8 cellular contexts compared by ENCODE assay signal in the genomic region with DNA sequence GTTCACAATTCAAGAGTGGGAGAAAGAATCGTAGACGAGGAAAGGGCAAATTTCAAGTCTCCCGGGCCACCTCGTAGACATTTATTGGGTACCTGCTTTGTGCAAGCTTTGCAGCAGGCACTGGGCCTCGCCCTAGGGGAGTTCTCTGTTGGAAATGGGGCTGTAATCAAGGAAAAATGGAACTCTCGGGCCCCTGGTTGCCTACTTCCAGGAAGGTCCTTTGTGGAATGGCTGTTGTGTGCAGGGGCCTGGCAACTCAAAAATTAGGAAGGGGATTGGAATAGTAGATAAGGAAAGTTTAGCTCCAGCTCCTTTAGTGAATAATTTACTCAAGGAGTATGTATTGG. TPM values are rescaled to one million over a fixed set of nuclear protein-coding genes. Genes with fewer than 3 reads are reported as not detected.
DNase-seq lines count a peak whose midpoint lies in the region; ATAC-seq and TF ChIP-seq lines count a peak whose summit lies in the region.

No MANE protein-coding gene starts in this region.

- no peaks in the 10 kb centered on the region for H3K9me3 ChIP-seq in T-helper 17 cell (ENCODE audit: control insufficient read depth, low read length, poor library complexity, severe bottlenecking)

- H3K36me3 ChIP-seq in GM06990 (ENCODE audit: control insufficient read depth, insufficient read depth, low read length) (peaks cover 17% of the 10 kb centered on the region), rectal smooth muscle tissue (ENCODE audit: control insufficient read depth, insufficient read depth, low read length) (peaks cover 9% of the 10 kb centered on the region)

- no peaks in the 10 kb centered on the region for H3K27me3 Mint-ChIP-seq in T-helper 17 cell

- H3K9ac ChIP-seq in rectal smooth muscle tissue (ENCODE audit: low read length) = peak overlapping the region; percentile 38

- H3K36me3 Mint-ChIP-seq in T-helper 17 cell (ENCODE audit: low read depth) = peaks cover 12% of the 10 kb centered on the region

- peak overlapping the region; percentile 99 for H3K27ac Mint-ChIP-seq in T-helper 17 cell

- peaks cover 18% of the 10 kb centered on the region for H3K4me1 ChIP-seq in rectal smooth muscle tissue (ENCODE audit: control insufficient read depth, insufficient read depth, low read length)

- DNase-seq in GM06990 (ENCODE audit: extremely low read depth, insufficient read length) = no peak
- no peak for DNase-seq in T-helper 17 cell
- DNase-seq in foreskin fibroblast = no peak
- DNase-seq in stimulated activated CD4-positive, alpha-beta T cell treated with anti-CD3 and anti-CD28 coated beads, Interleukin-4, amount 100 ng/mL, for 1 hour = no peak
- DNase-seq in midbrain (lab: John Stamatoyannopoulos, UW) = no peak
- DNase-seq in hepatic stellate cell (ENCODE audit: low spot score) = no peak

- peaks cover 43% of the 10 kb centered on the region for H3K4me1 Mint-ChIP-seq in T-helper 17 cell

- TF ChIP-seq CTCF in GM06990 (IDR thresholded peaks at IDR 0.05; ENCODE audit: insufficient read depth, low read length, poor library complexity, severe bottlenecking) (no peak), foreskin fibroblast (IDR thresholded peaks at IDR 0.05; ENCODE audit: low read depth, low read length) (no peak)

- peak overlapping the region; percentile 61 for H3K27ac ChIP-seq in rectal smooth muscle tissue (ENCODE audit: low read depth, low read length)

- ATAC-seq in T-helper 17 cell (no peak), HG02870 (IDR thresholded peaks at IDR 0.05; ENCODE audit: unreplicated experiment) (no peak)

- no peaks in the 10 kb centered on the region for H3K27me3 ChIP-seq in GM06990 (replicated peaks; ENCODE audit: control insufficient read depth, insufficient read depth, low read length)
- no peaks in the 10 kb centered on the region for H3K27me3 ChIP-seq in rectal smooth muscle tissue (ENCODE audit: control insufficient read depth, insufficient read depth, low read length)

- peak overlapping the region; percentile 100 for H3K4me3 Mint-ChIP-seq in T-helper 17 cell

- H3K4me3 ChIP-seq in GM06990 (replicated peaks; ENCODE audit: low read depth, low read length) = peak overlapping the region; percentile 85
- peak overlapping the region; percentile 72 to 95 for H3K4me3 ChIP-seq in foreskin fibroblast (ENCODE audit: low read depth in 1 of 2, low read length in 2 of 2)
- peak overlapping the region; percentile 94 for H3K4me3 ChIP-seq in rectal smooth muscle tissue (ENCODE audit: low read length)

RNA-seq across cellular contexts. Expression of gene ZNF526, which starts 0.6 kb away (rescaled TPM):
- 1 to 10 TPM; 6.7 to 7.5 TPM for total RNA-seq in T-helper 17 cell

RNA-seq across cellular contexts. Expression of gene DEDD2, which starts 3.2 kb away (rescaled TPM):
- 10 to 100 TPM; 72.1 to 89.9 TPM for total RNA-seq in T-helper 17 cell

RNA-seq across cellular contexts. Expression of gene GSK3A, which starts 21.7 kb away (rescaled TPM):
- 10 to 100 TPM; 27.7 to 28.1 TPM for total RNA-seq in T-helper 17 cell

RNA-seq across cellular contexts. Expression of gene ERF, which starts 34.2 kb away (rescaled TPM):
- 10 to 100 TPM; 75.8 to 82.1 TPM for total RNA-seq in T-helper 17 cell

RNA-seq across cellular contexts. Expression of gene CIC, which starts 48.3 kb away (rescaled TPM):
- total RNA-seq in T-helper 17 cell = 100 to 1,000 TPM; 112 to 125 TPM
